7 cellular contexts compared by ENCODE assay signal in the genomic region with DNA sequence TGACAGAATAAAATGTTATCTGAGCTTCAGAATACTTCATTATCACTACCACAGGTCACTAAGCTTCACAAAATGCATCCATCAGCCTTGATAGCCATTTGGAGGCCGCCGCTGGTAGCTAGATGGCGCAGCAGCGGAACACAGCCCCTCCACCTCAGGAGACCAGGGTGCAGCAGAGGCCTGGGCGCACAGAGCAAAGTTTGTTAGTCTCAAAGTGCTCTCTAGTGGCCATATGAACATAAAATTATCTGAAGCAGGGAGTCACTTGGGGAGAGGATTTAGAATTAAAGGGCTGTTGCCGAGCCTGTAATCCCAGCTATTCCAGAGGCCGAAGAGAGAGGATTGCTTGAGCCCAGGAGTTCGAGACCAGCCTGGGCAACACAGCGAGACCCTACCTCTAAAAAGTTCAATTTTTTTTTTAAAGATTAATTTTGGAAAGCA. TPM values are rescaled to one million over a fixed set of nuclear protein-coding genes. Genes with fewer than 3 reads are reported as not detected.
A peak's percentile ranks its signal among the peaks of the same experiment; 100 is the strongest.
DNase-seq lines count a peak whose midpoint lies in the region; FAIRE-seq and TF ChIP-seq lines count a peak whose summit lies in the region.

No MANE protein-coding gene starts in this region.

- no CpG with 5 or more reads among the region's 9 CpGs for WGBS in iPS DF 6.9 (ENCODE audit: insufficient coverage, insufficient read length)

- H3K4me1 ChIP-seq in adipocyte (ENCODE audit: control insufficient read depth, insufficient read depth, low read length) (peaks cover 3% of the 10 kb centered on the region), iPS DF 6.9 (ENCODE audit: control insufficient read depth, insufficient read depth, low read length) (no peaks in the 10 kb centered on the region)

- peak; percentile 75 for FAIRE-seq in GM12891 (lab: Jason Lieb, UNC)

- no peak for TF ChIP-seq POLR2A in GM12891 (IDR thresholded peaks at IDR 0.05; ENCODE audit: low read depth, low read length)

- H3K9me3 ChIP-seq in adipocyte (ENCODE audit: control insufficient read depth, low read length) (no peaks in the 10 kb centered on the region), iPS DF 6.9 (ENCODE audit: control insufficient read depth, insufficient read depth, low read length) (no peaks in the 10 kb centered on the region)

- no peak overlapping the region for H3K9ac ChIP-seq in adipocyte (ENCODE audit: low read length)

- H3K27ac ChIP-seq in iPS DF 6.9 (ENCODE audit: low read length): no peak overlapping the region

- H3K4me3 ChIP-seq in adipocyte (ENCODE audit: low read length): no peak overlapping the region
- no peak overlapping the region for H3K4me3 ChIP-seq in iPS DF 6.9 (ENCODE audit: low read length)

- H3K36me3 ChIP-seq in adipocyte (ENCODE audit: control insufficient read depth, insufficient read depth, low read length, severe bottlenecking): no peaks in the 10 kb centered on the region
- H3K36me3 ChIP-seq in iPS DF 6.9 (ENCODE audit: control insufficient read depth, insufficient read depth, low read length): no peaks in the 10 kb centered on the region

- DNase-seq in GM12891 (ENCODE audit: insufficient read length, low spot score) (no peak), HCEC 1CT (peak; percentile 30), M059J (ENCODE audit: low read depth) (peak; percentile 80), SKM-1 (lab: John Stamatoyannopoulos, UW; ENCODE audit: unreplicated experiment) (peak; percentile 76), adipocyte (ENCODE audit: low read depth) (peak; percentile 72), iPS DF 6.9 (ENCODE audit: low read depth, low spot score) (peak; percentile 50)
- DNase-seq in stimulated activated CD4-positive, alpha-beta T cell treated with anti-CD3 and anti-CD28 coated beads, Interleukin-2, amount 100 ng/mL, for 4 hours (ENCODE audit: low read depth): peak; percentile 46

- no peaks in the 10 kb centered on the region for H3K27me3 ChIP-seq in adipocyte (replicated peaks; ENCODE audit: control insufficient read depth, insufficient read depth, low read length)
- no peaks in the 10 kb centered on the region for H3K27me3 ChIP-seq in iPS DF 6.9 (ENCODE audit: control insufficient read depth, insufficient read depth, low read length)

TF ChIP-seq in GM12891, 5 proteins besides CTCF, POLR2A, EP300 and RAD21:
- TF ChIP-seq PAX5 (IDR thresholded peaks at IDR 0.05; ENCODE audit: insufficient read depth, low read length, severe bottlenecking): no peak
- no peak for TF ChIP-seq POU2F2 (IDR thresholded peaks at IDR 0.05; ENCODE audit: low read depth, low read length)
- TF ChIP-seq SPI1 (IDR thresholded peaks at IDR 0.05; ENCODE audit: low read depth, low read length): no peak

RNA-seq across cellular contexts. Expression of gene DCTD, which starts 8.1 kb away (rescaled TPM):
- 89.3 TPM for polyA plus RNA-seq in GM12891 (2012; ENCODE audit: low read depth, missing spikeins)
- 65.9 and 91.5 TPM in 2 replicates for total RNA-seq in M059J (2014; rRNA removed; shearing (Covaris generic))
